24 cellular contexts compared by ENCODE assay signal in the genomic region with DNA sequence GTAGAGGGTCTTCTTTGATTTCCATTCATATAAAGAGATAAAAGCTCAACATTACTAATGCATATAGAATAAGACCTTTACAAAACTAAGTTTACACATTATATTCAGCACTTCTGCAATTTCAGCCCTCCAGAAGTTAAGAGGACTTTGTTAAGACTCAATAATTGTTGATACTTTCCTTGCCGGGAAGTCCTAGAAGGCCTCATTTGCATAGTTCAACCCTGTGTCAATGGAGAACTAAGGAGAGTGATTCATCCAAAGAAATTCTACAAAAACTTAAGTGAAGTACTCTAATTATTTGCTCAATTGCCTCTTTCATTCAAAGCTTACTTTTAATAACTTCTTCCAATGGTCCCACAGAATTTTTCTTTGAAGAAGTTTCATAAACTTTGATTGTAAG.
DNase-seq lines count a peak whose midpoint lies in the region.
"Had no signal": no experiment of that assay in that cellular context is flagged by ENCODE, and none has a peak within 500 bp of the region (broad histone marks: within the 10 kb centered on the region; RNA-seq: fewer than 3 reads in every experiment).

No MANE protein-coding gene starts in this region.

- H4K20me1 ChIP-seq in Karpas-422 (ENCODE audit: insufficient read depth, low read depth, low read length): no peaks in the 10 kb centered on the region

- H3K4me3 ChIP-seq in skeletal muscle cell (ENCODE audit: low read depth, low read length) (no peak overlapping the region), Karpas-422 (ENCODE audit: low read length) (no peak overlapping the region)
- H3K4me3 ChIP-seq: MG63, SK-N-MC had no signal

- no peak overlapping the region for H3K4me2 ChIP-seq in Karpas-422 (ENCODE audit: low read depth, low read length, poor library complexity, severe bottlenecking)

- H3K27me3 ChIP-seq in Karpas-422 (ENCODE audit: low read length): no peaks in the 10 kb centered on the region
- H3K27me3 ChIP-seq: MG63 had no signal

- H2AFZ ChIP-seq in Karpas-422 (ENCODE audit: low read length): no peak overlapping the region

- DNase-seq in EH (ENCODE audit: low read depth) (peak; percentile 77), astrocyte of the hippocampus (ENCODE audit: low read depth, low spot score) (peak; percentile 84), iris pigment epithelial cell (ENCODE audit: low read depth) (peak; percentile 88), skeletal muscle cell (ENCODE audit: low read depth) (peak; percentile 25), ecto neural progenitor cell (ENCODE audit: low spot score) (no peak), SKM-1 treated with dmso at 0.1 percent for 144 hours (lab: John Stamatoyannopoulos, UW; ENCODE audit: unreplicated experiment) (no peak), GDM1 (lab: John Stamatoyannopoulos, UW) (no peak), Karpas-422 (no peak)
- DNase-seq: activated CD4-positive, alpha-beta T cell treated with anti-CD3 and anti-CD28 coated beads, Interleukin-2, amount 10 ng/mL, durations not matched to agents 7 days and 5 days; activated CD8-positive, alpha-beta memory T cell treated with anti-CD3 and anti-CD28 coated beads, Interleukin-2, amount 10 ng/mL, durations not matched to agents 7 days and 5 days; activated naive CD4-positive, alpha-beta T cell treated with anti-CD3 and anti-CD28 coated beads, Interleukin-2, amount 10 ng/mL, durations not matched to agents 7 days and 5 days; anterior cingulate cortex; CD4-positive, alpha-beta memory T cell; DMS53; effector memory CD8-positive, alpha-beta T cell; head of caudate nucleus; MG63; midbrain; NCI-H146; NCI-H748 treated with DMSO at 0.1 percent for 48 hours; RPMI8226; stimulated activated CD4-positive, alpha-beta T cell treated with anti-CD3 and anti-CD28 coated beads, Interleukin-1b, Interleukin-23, amount 100 ng/mL, for 48 hours had no signal

- no peak overlapping the region for H3K9ac ChIP-seq in Karpas-422 (ENCODE audit: low read length)

- no peaks in the 10 kb centered on the region for H3K9me2 ChIP-seq in Karpas-422 (replicated peaks; ENCODE audit: insufficient read depth, low read length)

- peaks cover 13% of the 10 kb centered on the region for H3K4me1 ChIP-seq in Karpas-422 (ENCODE audit: low read length)

- no peaks in the 10 kb centered on the region for H3K9me3 ChIP-seq in Karpas-422 (ENCODE audit: low read length)

- H3K36me3 ChIP-seq in Karpas-422 (ENCODE audit: insufficient read depth, low read length): no peaks in the 10 kb centered on the region
- H3K36me3 ChIP-seq: MG63 had no signal

- H3K27ac ChIP-seq in Karpas-422 (ENCODE audit: low read length): no peak overlapping the region
- H3K27ac ChIP-seq: SK-N-MC, VCaP had no signal

- no peaks in the 10 kb centered on the region for H3K79me2 ChIP-seq in Karpas-422 (ENCODE audit: low read length)

Comparison
In these comparisons a context has a peak if more than half of its experiments do, and no peak if none do; other contexts are left out.
1. DNase-seq: peak in EH (single experiment), astrocyte of the hippocampus (single experiment), iris pigment epithelial cell (single experiment) and skeletal muscle cell (single experiment); none in ecto neural progenitor cell (single experiment), SKM-1 treated with dmso at 0.1 percent for 144 hours (single experiment), GDM1 (single experiment) and Karpas-422 (single experiment).